12 cellular contexts compared by ENCODE assay signal in genomic region chr2:236163483-236164200, GRCh38. TPM values are rescaled to one million over a fixed set of nuclear protein-coding genes. Genes with fewer than 3 reads are reported as not detected.
DNase-seq lines count a peak whose midpoint lies in the region; ATAC-seq and TF ChIP-seq lines count a peak whose summit lies in the region.
"Had no signal": no experiment of that assay in that cellular context is flagged by ENCODE, and none has a peak within 500 bp of the region (broad histone marks: within the 10 kb centered on the region; RNA-seq: fewer than 3 reads in every experiment).

No MANE protein-coding gene starts in this region.

- TF ChIP-seq CTCF in HCT116 (IDR thresholded peaks at IDR 0.05 in 2 of 3, conservative IDR thresholded peaks at IDR 0.05 in 1 of 3; ENCODE audit: borderline replicate concordance in 1 of 3, insufficient read depth in 1 of 3, low read depth in 2 of 3, low read length in 2 of 3) (no peak), fibroblast of lung (conservative IDR thresholded peaks at IDR 0.05 in 1 of 2, IDR thresholded peaks at IDR 0.05 in 1 of 2; ENCODE audit: low read depth in 1 of 2, low read length in 2 of 2) (no peak)

- peak overlapping the region; percentile 67 for H3K4me3 ChIP-seq in ACC112 (ENCODE audit: low read depth, low read length)
- peak overlapping the region; percentile 51 to 63 for H3K4me3 ChIP-seq in HCT116 (replicated peaks in 1 of 2; ENCODE audit: low read depth in 1 of 2, low read length in 2 of 2)
- peak overlapping the region in 2 of 4 experiments; percentile 20 to 44 for H3K4me3 ChIP-seq in fibroblast of lung (replicated peaks in 1 of 4; ENCODE audit: control extremely low read depth in 1 of 4, insufficient read depth in 1 of 4, low read depth in 3 of 4, low read length in 4 of 4)
- H3K4me3 ChIP-seq in neuronal stem cell (ENCODE audit: low read length in 2 of 2): peak overlapping the region; percentile 75 to 95
- H3K4me3 ChIP-seq: SJSA1 had no signal

- no TSS peak for BruUV-seq in HCT116 (replicated peaks; lab: Mats Ljungman, UMichigan)

- H2BK5ac ChIP-seq in neuronal stem cell (ENCODE audit: low read length): peak overlapping the region; percentile 11

- no peak overlapping the region for H4K8ac ChIP-seq in neuronal stem cell (ENCODE audit: low read depth, low read length)

- ATAC-seq in HCT116 (no peak), HG02798 (IDR thresholded peaks at IDR 0.05; ENCODE audit: poor library complexity, unreplicated experiment) (no peak)

- no peaks in the 10 kb centered on the region for H3K79me2 ChIP-seq in ACC112 (ENCODE audit: control insufficient read depth, insufficient read depth, low read length, unreplicated experiment)
- peaks cover 6% of the 10 kb centered on the region; the same call in 1 of the 2 replicates for H3K79me2 ChIP-seq in HCT116 (ENCODE audit: insufficient read depth, low read length)
- no peaks in the 10 kb centered on the region for H3K79me2 ChIP-seq in fibroblast of lung (ENCODE audit: control insufficient read depth, insufficient read depth, low read length)

- RAD21 ChIA-PET in HCT116 (lab: Charles Lee; ENCODE audit: low non-redundant PET in 1 of 2, low total read pairs in 2 of 2, uncharacterized antibody in 2 of 2, unreplicated experiment in 2 of 2): no interaction called here

- H4K20me1 ChIP-seq in HCT116 (ENCODE audit: insufficient read depth) (no peaks in the 10 kb centered on the region), fibroblast of lung (ENCODE audit: control insufficient read depth, extremely low read depth, insufficient read depth, low read length) (no peaks in the 10 kb centered on the region)

- POLR2A ChIA-PET in HCT116 (lab: Charles Lee): no interaction called here

- H3K27me3 ChIP-seq in ACC112 (ENCODE audit: insufficient read depth, low read length): peaks cover 100% of the 10 kb centered on the region
- no peaks in the 10 kb centered on the region for H3K27me3 ChIP-seq in HCT116 (ENCODE audit: insufficient read depth, low read length)
- H3K27me3 ChIP-seq in fibroblast of lung (ENCODE audit: control insufficient read depth, insufficient read depth, low read length): peaks cover 63% of the 10 kb centered on the region
- H3K27me3 ChIP-seq in neuronal stem cell (ENCODE audit: control insufficient read depth in 3 of 3, insufficient read depth in 3 of 3, low read depth in 1 of 3, low read length in 3 of 3): peaks cover 0 to 99% (median 77%) of the 10 kb centered on the region in 3 experiments
- H3K27me3 ChIP-seq: SJSA1 had no signal

- H2BK15ac ChIP-seq in neuronal stem cell (ENCODE audit: low read length): no peak overlapping the region

- peak overlapping the region; percentile 93 for H3K23ac ChIP-seq in neuronal stem cell (ENCODE audit: low read depth, low read length, poor library complexity)

- H3K4me1 ChIP-seq in ACC112 (ENCODE audit: control insufficient read depth, insufficient read depth, low read length, unreplicated experiment): peaks cover 5% of the 10 kb centered on the region
- H3K4me1 ChIP-seq in HCT116 (ENCODE audit: control insufficient read depth in 1 of 2, insufficient read depth in 2 of 2, low read length in 2 of 2): peaks cover 0 to 21% of the 10 kb centered on the region in 2 experiments; a peak in 1 of 4 replicates
- no peaks in the 10 kb centered on the region for H3K4me1 ChIP-seq in fibroblast of lung (ENCODE audit: control insufficient read depth, extremely low read depth, insufficient read depth, low read length)
- H3K4me1 ChIP-seq in neuronal stem cell (ENCODE audit: control insufficient read depth in 2 of 2, insufficient read depth in 1 of 2, low read depth in 1 of 2, low read length in 2 of 2): peaks cover 21 to 52% of the 10 kb centered on the region in 2 donors

- H3K79me1 ChIP-seq in neuronal stem cell (ENCODE audit: low read depth, low read length): no peaks in the 10 kb centered on the region

- H3K27ac ChIP-seq in ACC112 (ENCODE audit: low read depth, low read length) (no peak overlapping the region), HCT116 (ENCODE audit: low read depth, low read length) (peak overlapping the region; percentile 82), fibroblast of lung (ENCODE audit: insufficient read depth, low read length) (no peak overlapping the region), neuronal stem cell (replicated peaks; ENCODE audit: low read length) (no peak overlapping the region)
- H3K27ac ChIP-seq: SJSA1 had no signal

- CTCF ChIA-PET in HCT116 (lab: Charles Lee): interaction anchor here (1.9 kb wide), 1 partner anchor 20 kb away, joined by 6 read pairs; no protein-coding TSS in a partner anchor

- TF ChIP-seq RAD21 in HCT116 (IDR thresholded peaks at IDR 0.05; ENCODE audit: low read depth): no peak

- H3K4ac ChIP-seq in neuronal stem cell (ENCODE audit: low read length): no peak overlapping the region

- peak overlapping the region; percentile 79 for H3K4me2 ChIP-seq in HCT116 (ENCODE audit: low read length)
- H3K4me2 ChIP-seq in fibroblast of lung (ENCODE audit: extremely low read depth, insufficient read depth, low read length): peak overlapping the region; percentile 49
- peak overlapping the region; percentile 75 for H3K4me2 ChIP-seq in neuronal stem cell (ENCODE audit: insufficient read depth, low read length, poor library complexity, severe bottlenecking)

- peak overlapping the region; percentile 38 for H3K14ac ChIP-seq in neuronal stem cell (ENCODE audit: low read length)

- peak overlapping the region; percentile 75 for H2AK5ac ChIP-seq in neuronal stem cell (ENCODE audit: low read depth, low read length)

- H3K36me3 ChIP-seq in ACC112 (ENCODE audit: insufficient read depth, low read length) (no peaks in the 10 kb centered on the region), HCT116 (ENCODE audit: control insufficient read depth in 1 of 2, insufficient read depth in 2 of 2, low read length in 2 of 2) (no peaks in the 10 kb centered on the region), fibroblast of lung (ENCODE audit: control insufficient read depth, insufficient read depth, low read length) (no peaks in the 10 kb centered on the region), neuronal stem cell (replicated peaks in 1 of 2; ENCODE audit: control insufficient read depth in 2 of 2, insufficient read depth in 2 of 2, low read length in 2 of 2) (peaks cover 0 to 61% of the 10 kb centered on the region in 2 donors)

- H3K9me3 ChIP-seq in HCT116 (ENCODE audit: control insufficient read depth in 1 of 2, insufficient read depth in 1 of 2, low read depth in 1 of 2, low read length in 2 of 2): no peaks in the 10 kb centered on the region
- no peaks in the 10 kb centered on the region for H3K9me3 ChIP-seq in fibroblast of lung (ENCODE audit: control insufficient read depth, insufficient read depth, low read depth, low read length)
- H3K9me3 ChIP-seq in neuronal stem cell (replicated peaks in 1 of 2; ENCODE audit: control insufficient read depth in 2 of 2, insufficient read depth in 1 of 2, low read depth in 1 of 2, low read length in 2 of 2): peaks cover 0 to 2% of the 10 kb centered on the region in 2 donors
- H3K9me3 ChIP-seq: SJSA1 had no signal

- H3K18ac ChIP-seq in neuronal stem cell (ENCODE audit: low read length): peak overlapping the region; percentile 91

- intact Hi-C loops in HCT116 (cut with micrococcal nuclease): no loop called here

- peak overlapping the region; percentile 57 for H3K9ac ChIP-seq in HCT116 (ENCODE audit: low read length)
- H3K9ac ChIP-seq in fibroblast of lung (ENCODE audit: insufficient read depth, low read length): no peak overlapping the region
- H3K9ac ChIP-seq in neuronal stem cell (ENCODE audit: low read depth, low read length, poor library complexity): no peak overlapping the region

- no peak overlapping the region for H2BK120ac ChIP-seq in neuronal stem cell (ENCODE audit: low read depth, low read length)

- H3K9me2 ChIP-seq in HCT116 (ENCODE audit: insufficient read depth): no peaks in the 10 kb centered on the region

- no peak for TF ChIP-seq POLR2A in HCT116 (IDR thresholded peaks at IDR 0.05; ENCODE audit: borderline replicate concordance, extremely low read depth, insufficient read depth, insufficient read length)

- DNase-seq in HCT116 (ENCODE audit: low read depth, low spot score): no peak
- no peak for DNase-seq in fibroblast of lung (ENCODE audit: low read depth in 2 of 2)
- peak; percentile 9 for DNase-seq in neuronal stem cell (ENCODE audit: low spot score)
- DNase-seq in T-helper 2 cell: no peak
- DNase-seq in cerebellum (ENCODE audit: low spot score): no peak
- DNase-seq in NAMALWA (ENCODE audit: low spot score): no peak
- DNase-seq: activated CD4-positive, alpha-beta T cell treated with anti-CD3 and anti-CD28 coated beads, Interleukin-2, amount 50 U/mL, for 48 hours; CD8-positive, alpha-beta memory T cell; NCI-H526 treated with DMSO at 0.1 percent for 48 hours had no signal

- no CpG with 5 or more reads among the region's 58 CpGs for WGBS in neuronal stem cell (ENCODE audit: extremely low coverage in 2 of 2, insufficient read length in 2 of 2, insufficient replicate concordance in 1 of 2), 2 donors

- peak overlapping the region; percentile 1 for H2AFZ ChIP-seq in ACC112 (ENCODE audit: low read length, unreplicated experiment)
- no peak overlapping the region for H2AFZ ChIP-seq in HCT116 (ENCODE audit: low read depth, low read length, poor library complexity, severe bottlenecking)
- no peak overlapping the region for H2AFZ ChIP-seq in fibroblast of lung (ENCODE audit: low read length)
- H2AFZ ChIP-seq in neuronal stem cell (ENCODE audit: low read length): no peak overlapping the region

- no peak overlapping the region for H4K91ac ChIP-seq in neuronal stem cell (ENCODE audit: low read depth, low read length, poor library complexity)

- no peak overlapping the region for H2BK12ac ChIP-seq in neuronal stem cell (ENCODE audit: low read length)

TF ChIP-seq in HCT116, 20 proteins besides CTCF, POLR2A, EP300 and RAD21 (continues in another document):
- no peak for TF ChIP-seq CEBPB (IDR thresholded peaks at IDR 0.05; ENCODE audit: low read depth)

RNA-seq across cellular contexts. Expression of gene GBX2, which starts 4.5 kb away (rescaled TPM):
- total RNA-seq in HCT116 (2021; ENCODE audit: unreplicated experiment): 5.9 TPM
- polyA plus RNA-seq in HCT116 (2012): 1.4 and 2.1 TPM in 2 replicates
- not detected in 2 replicates for total RNA-seq in fibroblast of lung
- 0.25 TPM in 1 of 2 replicates, not detected in the other for polyA plus RNA-seq in fibroblast of lung
- polyA plus RNA-seq in fibroblast of lung (2012): 0.16 TPM in 1 of 2 replicates, not detected in the other
- polyA minus RNA-seq in fibroblast of lung (ENCODE audit: low replicate concordance): not detected in 2 replicates
- 0.24 TPM for polyA plus RNA-seq in neuronal stem cell (2013, experiment 1 of 2)
- polyA plus RNA-seq in neuronal stem cell (2013, experiment 2 of 2): 0.37 TPM
- total RNA-seq in cerebellum: 4.4 TPM
- total RNA-seq: CD8-positive, alpha-beta memory T cell had no signal
- polyA plus RNA-seq: CD8-positive, alpha-beta memory T cell had no signal
